ENCODE assay signal across 19 cellular contexts in genomic region chr10:26987851-26988250, GRCh38.
"Had no signal": no experiment of that assay in that cellular context is flagged by ENCODE, and none has a peak within 500 bp of the region (broad histone marks: within the 10 kb centered on the region; RNA-seq: fewer than 3 reads in every experiment).

No MANE protein-coding gene starts in this region.

- DNase-seq: colonic mucosa; dermis blood vessel endothelial cell; erythroblast; heart left ventricle; hippocampal formation; kidney glomerular epithelial cell; mesendoderm; naive B cell; psoas muscle; retina; stimulated activated CD4-positive, alpha-beta T cell treated with anti-CD3 and anti-CD28 coated beads, Interleukin-2, amount 100 ng/mL, for 24 hours; stimulated activated CD4-positive, alpha-beta T cell treated with anti-CD3 and anti-CD28 coated beads, Interleukin-4, amount 100 ng/mL, for 4 hours; stimulated activated naive B cell treated with anti-CD40 and anti-IgM and Interleukin-4, amounts not matched to agents 10 μg/mL and 1 μg/mL and 100 μg/mL, for 72 hours; stimulated activated naive CD8-positive, alpha-beta T cell treated with anti-CD3 and anti-CD28 coated beads, Interleukin-15, amount 100 ng/mL, for 72 hours; transverse colon had no signal

- H3K27me3 ChIP-seq: colonic mucosa, heart left ventricle, transverse colon had no signal

- ATAC-seq: heart left ventricle; psoas muscle; sciatic nerve; stimulated activated naive B cell treated with anti-CD40 and anti-IgM and Interleukin-4, amounts not matched to agents 10 μg/mL and 1 μg/mL and 100 μg/mL, for 72 hours; stimulated activated naive CD8-positive, alpha-beta T cell treated with anti-CD3 and anti-CD28 coated beads, Interleukin-15, amount 100 ng/mL, for 72 hours had no signal

- H3K27ac ChIP-seq: colonic mucosa, heart left ventricle, parathyroid adenoma, psoas muscle, skin epidermis, thoracic aorta, transverse colon had no signal

- H3K79me2 ChIP-seq: parathyroid adenoma had no signal

- H3K9ac ChIP-seq: parathyroid adenoma had no signal

- H3K9me3 ChIP-seq: colonic mucosa, heart left ventricle, psoas muscle, thoracic aorta, transverse colon had no signal

- H3K36me3 ChIP-seq: colonic mucosa, heart left ventricle, thoracic aorta, transverse colon had no signal

- H3K4me1 ChIP-seq: colonic mucosa, heart left ventricle, parathyroid adenoma, psoas muscle, transverse colon had no signal

- H3K4me3 ChIP-seq: colonic mucosa, heart left ventricle, psoas muscle, skin epidermis, thoracic aorta, transverse colon had no signal

- H2AFZ ChIP-seq: parathyroid adenoma had no signal
